ENCODE assay signal across 24 cellular contexts in the genomic region with DNA sequence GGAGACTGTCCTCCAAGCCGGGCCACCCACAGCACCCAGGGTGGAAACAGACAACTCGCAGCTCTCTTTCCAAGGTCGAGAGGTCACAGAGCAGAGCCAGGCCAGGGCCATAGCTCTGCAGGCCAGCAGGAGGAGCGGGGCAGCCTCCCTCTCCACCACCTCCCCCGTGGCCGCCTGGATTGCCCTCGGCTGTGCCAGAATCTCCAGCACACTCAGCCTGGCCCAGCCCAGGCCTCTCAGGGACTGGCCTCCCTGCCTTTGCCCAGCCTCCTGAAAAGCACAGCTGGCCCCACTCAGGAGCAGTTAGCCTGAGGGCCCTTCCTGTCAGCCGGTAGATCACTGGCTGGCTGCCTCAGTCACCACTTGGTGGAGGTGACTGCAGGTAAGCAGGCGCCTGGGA.
DNase-seq lines count a peak whose midpoint lies in the region; FAIRE-seq and TF ChIP-seq lines count a peak whose summit lies in the region.
"Had no signal": no experiment of that assay in that cellular context is flagged by ENCODE, and none has a peak within 500 bp of the region (broad histone marks: within the 10 kb centered on the region; RNA-seq: fewer than 3 reads in every experiment).

No MANE protein-coding gene starts in this region.

- intact Hi-C loops in endothelial cell of umbilical vein (cut with micrococcal nuclease), result loop anchor here (5.0 kb wide), 1 partner anchor 318 kb away; the partner anchor contains the start of genes MFSD11 and SRSF2
- intact Hi-C loops in OCI-LY7 (cut with micrococcal nuclease; ENCODE audit: unreplicated experiment), result no loop called here

- H3K79me2 ChIP-seq in H9 (ENCODE audit: insufficient read depth, low read length) (no peaks in the 10 kb centered on the region), endothelial cell of umbilical vein (ENCODE audit: control insufficient read depth, insufficient read depth, low read length) (no peaks in the 10 kb centered on the region), OCI-LY7 (ENCODE audit: insufficient read depth, low read depth, low read length) (no peaks in the 10 kb centered on the region)

- no peak overlapping the region for H3K27ac ChIP-seq in H9 (ENCODE audit: insufficient read length, low read depth, low read length)
- no peak overlapping the region for H3K27ac ChIP-seq in endothelial cell of umbilical vein (ENCODE audit: insufficient read depth, low read depth, low read length)
- no peak overlapping the region for H3K27ac ChIP-seq in OCI-LY7 (ENCODE audit: low read depth, low read length, poor library complexity, severe bottlenecking)
- H3K27ac ChIP-seq: esophagus squamous epithelium, GM23248, prostate gland, thoracic aorta had no signal

- H3K36me3 Mint-ChIP-seq in H9 (ENCODE audit: insufficient read depth in 1 of 3, low read depth in 3 of 3), result no peaks in the 10 kb centered on the region
- H3K36me3 Mint-ChIP-seq: activated naive CD8-positive, alpha-beta T cell treated with anti-CD3 and anti-CD28 coated beads for 36 hours; stimulated activated memory B cell treated with anti-CD40 and anti-IgM and Interleukin-4, amounts not matched to agents 10 μg/mL and 1 μg/mL and 100 μg/mL, for 72 hours had no signal

- no peak overlapping the region for H2BK12ac ChIP-seq in H9 (ENCODE audit: insufficient read length, low read depth, low read length)

- no peaks in the 10 kb centered on the region for H3K79me1 ChIP-seq in H9 (ENCODE audit: insufficient read depth, low read depth, low read length, poor library complexity, severe bottlenecking)

- H3K4me3 ChIP-seq in BE2C (ENCODE audit: low read depth, low read length) (no peak overlapping the region), endothelial cell of umbilical vein (replicated peaks in 1 of 3; ENCODE audit: insufficient read depth in 1 of 3, low read depth in 1 of 3, low read length in 3 of 3) (no peak overlapping the region), OCI-LY7 (ENCODE audit: low read depth, low read length, poor library complexity, severe bottlenecking) (no peak overlapping the region)
- H3K4me3 ChIP-seq: esophagus squamous epithelium, GM23248, prostate gland, thoracic aorta had no signal

- no peak overlapping the region for H2BK20ac ChIP-seq in H9 (ENCODE audit: low read depth, low read length, poor library complexity, severe bottlenecking)

- peaks cover 0 to 2% of the 10 kb centered on the region in 2 experiments; a peak in 2 of 5 replicates for H3K9me3 Mint-ChIP-seq in H9
- H3K9me3 Mint-ChIP-seq: activated naive CD8-positive, alpha-beta T cell treated with anti-CD3 and anti-CD28 coated beads for 36 hours; activated T-helper 2 cell treated with anti-CD3 and anti-CD28 coated beads, Interferon-gamma antibody, Interleukin-2, Interleukin-4, amounts not matched to agents 10 μg/mL and 5 μg/mL and 100 μg/mL, durations not matched to agents 14 hours and 24 hours and 36 hours; CD4-positive, alpha-beta T cell; nephron; stimulated activated memory B cell treated with anti-CD40 and anti-IgM and Interleukin-4, amounts not matched to agents 10 μg/mL and 1 μg/mL and 100 μg/mL, for 72 hours had no signal

- H3K4me3 Mint-ChIP-seq in H9, result no peak overlapping the region
- H3K4me3 Mint-ChIP-seq: activated naive CD8-positive, alpha-beta T cell treated with anti-CD3 and anti-CD28 coated beads for 36 hours; CD4-positive, alpha-beta T cell; nephron; stimulated activated memory B cell treated with anti-CD40 and anti-IgM and Interleukin-4, amounts not matched to agents 10 μg/mL and 1 μg/mL and 100 μg/mL, for 72 hours had no signal

- H3K9me1 ChIP-seq in endothelial cell of umbilical vein (replicated peaks; ENCODE audit: control insufficient read depth, extremely low read depth, insufficient read depth, low read length), result no peaks in the 10 kb centered on the region

- H4K91ac ChIP-seq in H9 (ENCODE audit: insufficient read length, low read depth, low read length), result no peak overlapping the region

- H3K14ac ChIP-seq in H9 (ENCODE audit: insufficient read depth, low read length), result no peak overlapping the region

- no peak overlapping the region for H4K8ac ChIP-seq in H9 (replicated peaks; ENCODE audit: insufficient read length, low read depth, low read length)

- CTCF ChIA-PET in endothelial cell of umbilical vein (lab: Charles Lee), result interaction anchor here (0.6 to 6.2 kb wide), 2 partner anchors 109 to 185 kb away, joined by 3 to 334 read pairs; partner anchors contain the start of gene MGAT5B
- CTCF ChIA-PET in OCI-LY7 (lab: Charles Lee; ENCODE audit: unreplicated experiment), result no interaction called here

- DNase-seq in BE2C, result peak; percentile 73
- DNase-seq in H9, result peak; percentile 52
- peak; percentile 45 to 75 for DNase-seq in NCI-H526 (lab: John Stamatoyannopoulos, UW)
- DNase-seq in endothelial cell of umbilical vein (ENCODE audit: low read depth, low spot score), result no peak
- DNase-seq in DMS53 treated with DMSO at 0.1 percent for 48 hours (lab: John Stamatoyannopoulos, UW; ENCODE audit: unreplicated experiment), result no peak
- no peak for DNase-seq in AG08395 (ENCODE audit: low spot score)
- no peak for DNase-seq in OCI-LY7 (ENCODE audit: low spot score)
- DNase-seq in NCI-H510A treated with DMSO at 0.1 percent for 48 hours (lab: John Stamatoyannopoulos, UW), result no peak
- DNase-seq: activated CD4-positive, alpha-beta T cell treated with anti-CD3 and anti-CD28 coated beads for 4 hours; activated naive CD8-positive, alpha-beta T cell treated with anti-CD3 and anti-CD28 coated beads for 36 hours; CD4-positive, alpha-beta T cell; effector memory CD4-positive, alpha-beta T cell; esophagus squamous epithelium; GM23248; Karpas-422; NCI-H1105; NCI-H226; SW 1271 had no signal

- no peak overlapping the region for H2BK120ac ChIP-seq in H9 (ENCODE audit: low read depth, low read length, poor library complexity, severe bottlenecking)

- POLR2A ChIA-PET in endothelial cell of umbilical vein (lab: Charles Lee) (no interaction called here), OCI-LY7 (lab: Charles Lee) (interaction anchor here (0.5 to 0.6 kb wide), 2 partner anchors 13 to 476 kb away, joined by 3 to 4 read pairs; no protein-coding TSS in a partner anchor)

- BruUV-seq in endothelial cell of umbilical vein (replicated peaks; lab: Mats Ljungman, UMichigan), result no TSS peak
- no TSS peak for BruUV-seq in OCI-LY7 (replicated peaks; lab: Mats Ljungman, UMichigan)

- H4K5ac ChIP-seq in H9 (ENCODE audit: insufficient read length, low read depth, low read length), result no peak overlapping the region

- H3K27ac Mint-ChIP-seq in H9, result peak overlapping the region in 1 of 3 experiments; percentile 25; a peak in 1 of 7 replicates
- H3K27ac Mint-ChIP-seq: activated naive CD8-positive, alpha-beta T cell treated with anti-CD3 and anti-CD28 coated beads for 36 hours; activated T-helper 2 cell treated with anti-CD3 and anti-CD28 coated beads, Interferon-gamma antibody, Interleukin-2, Interleukin-4, amounts not matched to agents 10 μg/mL and 5 μg/mL and 100 μg/mL, durations not matched to agents 14 hours and 24 hours and 36 hours; CD4-positive, alpha-beta T cell; nephron; stimulated activated memory B cell treated with anti-CD40 and anti-IgM and Interleukin-4, amounts not matched to agents 10 μg/mL and 1 μg/mL and 100 μg/mL, for 72 hours had no signal

- no peaks in the 10 kb centered on the region for H3K9me2 ChIP-seq in OCI-LY7 (ENCODE audit: insufficient read depth, low read length)

- H3K4ac ChIP-seq in H9 (ENCODE audit: low read depth, low read length), result no peak overlapping the region

- WGBS in H9 (ENCODE audit: extremely low coverage, insufficient read length, low lambda C conversion rate), result no CpG with 5 or more reads among the region's 9 CpGs

- no peak overlapping the region for H2BK5ac ChIP-seq in H9 (ENCODE audit: insufficient read length, low read length)

- no peak overlapping the region for H3K9ac ChIP-seq in H9 (ENCODE audit: extremely low read depth, insufficient read length, low read length)
- no peak overlapping the region for H3K9ac ChIP-seq in endothelial cell of umbilical vein (replicated peaks; ENCODE audit: extremely low read depth, insufficient read depth, low read length)
- H3K9ac ChIP-seq: GM23248 had no signal

- H3T11ph ChIP-seq in H9 (ENCODE audit: low read length), result no peak overlapping the region

- no peak overlapping the region for H2AFZ ChIP-seq in H9 (ENCODE audit: low read length)
- H2AFZ ChIP-seq in endothelial cell of umbilical vein (ENCODE audit: low read depth, low read length), result no peak overlapping the region
- H2AFZ ChIP-seq in OCI-LY7 (ENCODE audit: low read length), result no peak overlapping the region
- H2AFZ ChIP-seq: GM23248 had no signal

- H3K23me2 ChIP-seq in H9 (ENCODE audit: insufficient read length, low read depth, low read length, poor library complexity, severe bottlenecking), result no peaks in the 10 kb centered on the region

- H3K18ac ChIP-seq in H9 (ENCODE audit: insufficient read length, low read depth, low read length), result no peak overlapping the region

- peaks cover 5 to 20% of the 10 kb centered on the region in 2 experiments for H3K4me1 Mint-ChIP-seq in H9
- H3K4me1 Mint-ChIP-seq: activated naive CD8-positive, alpha-beta T cell treated with anti-CD3 and anti-CD28 coated beads for 36 hours; nephron had no signal

- peaks cover 3% of the 10 kb centered on the region; the same call in 1 of the 2 replicates for H3K27me3 Mint-ChIP-seq in H9 (ENCODE audit: low read depth)

- no peak overlapping the region for H3K4me2 ChIP-seq in H9 (ENCODE audit: insufficient read depth, insufficient read length, low read length)
- H3K4me2 ChIP-seq in endothelial cell of umbilical vein (ENCODE audit: insufficient read depth, low read length), result no peak overlapping the region
- H3K4me2 ChIP-seq in OCI-LY7 (ENCODE audit: low read length), result no peak overlapping the region

- H2AK5ac ChIP-seq in H9 (ENCODE audit: insufficient read length, low read length), result no peak overlapping the region

- H3K27me3 ChIP-seq in BE2C (no peaks in the 10 kb centered on the region), H9 (ENCODE audit: insufficient read depth, low read length) (no peaks in the 10 kb centered on the region), endothelial cell of umbilical vein (ENCODE audit: control insufficient read depth in 2 of 2, insufficient read depth in 2 of 2, low read length in 2 of 2) (peaks cover 5 to 6% of the 10 kb centered on the region in 2 experiments)

- dilution Hi-C loops in endothelial cell of umbilical vein (cut with MboI; ENCODE audit: extremely low pct_ligation_motif_present, low sequenced_read_pairs), result no loop called here

- no peaks in the 10 kb centered on the region for H3K9me3 ChIP-seq in BE2C
- no peaks in the 10 kb centered on the region for H3K9me3 ChIP-seq in H9 (ENCODE audit: control insufficient read depth, low read depth, low read length)
- no peaks in the 10 kb centered on the region for H3K9me3 ChIP-seq in endothelial cell of umbilical vein (replicated peaks; ENCODE audit: control insufficient read depth, insufficient read depth, low read length)
- no peaks in the 10 kb centered on the region for H3K9me3 ChIP-seq in OCI-LY7 (ENCODE audit: low read length)
- H3K9me3 ChIP-seq: esophagus squamous epithelium, prostate gland, thoracic aorta had no signal

- no peak for TF ChIP-seq CTCF in BE2C (IDR thresholded peaks at IDR 0.05; ENCODE audit: low read depth, low read length)
- no peak for TF ChIP-seq CTCF in H9 (conservative IDR thresholded peaks at IDR 0.05)
- TF ChIP-seq CTCF in endothelial cell of umbilical vein (IDR thresholded peaks at IDR 0.05; ENCODE audit: extremely low read depth in 1 of 2, insufficient read depth in 1 of 2, low read depth in 1 of 2, low read length in 2 of 2), result no peak
- no peak for TF ChIP-seq CTCF in OCI-LY7 (conservative IDR thresholded peaks at IDR 0.05; ENCODE audit: low read length)

- no peak for TF ChIP-seq POLR2A in endothelial cell of umbilical vein (IDR thresholded peaks at IDR 0.05; ENCODE audit: low read depth, low read length)

- H3K23ac ChIP-seq in H9 (ENCODE audit: insufficient read length, low read depth, low read length), result no peak overlapping the region

- no peaks in the 10 kb centered on the region for H4K20me1 ChIP-seq in H9 (ENCODE audit: control insufficient read depth, insufficient read depth, insufficient read length)
- no peaks in the 10 kb centered on the region for H4K20me1 ChIP-seq in endothelial cell of umbilical vein (replicated peaks; ENCODE audit: control insufficient read depth, extremely low read depth, insufficient read depth, low read length)
- no peaks in the 10 kb centered on the region for H4K20me1 ChIP-seq in OCI-LY7 (ENCODE audit: insufficient read depth, low read length)

- H3K36me3 ChIP-seq in BE2C (no peaks in the 10 kb centered on the region), endothelial cell of umbilical vein (ENCODE audit: control insufficient read depth in 2 of 2, extremely low read depth in 1 of 2, insufficient read depth in 2 of 2, low read length in 2 of 2) (no peaks in the 10 kb centered on the region), OCI-LY7 (ENCODE audit: insufficient read depth, low read length) (no peaks in the 10 kb centered on the region)
- H3K36me3 ChIP-seq: esophagus squamous epithelium, prostate gland, thoracic aorta had no signal

- no peak for FAIRE-seq in endothelial cell of umbilical vein (lab: Jason Lieb, UNC)
- FAIRE-seq: GM12892 had no signal

- H3K4me1 ChIP-seq in BE2C, result peaks cover 16% of the 10 kb centered on the region
- no peaks in the 10 kb centered on the region for H3K4me1 ChIP-seq in H9 (ENCODE audit: insufficient read depth, low read length)
- H3K4me1 ChIP-seq in endothelial cell of umbilical vein (ENCODE audit: control insufficient read depth, extremely low read depth, insufficient read depth, low read length), result no peaks in the 10 kb centered on the region
- H3K4me1 ChIP-seq in OCI-LY7 (ENCODE audit: insufficient read depth, low read length, poor library complexity, severe bottlenecking), result peaks cover 6% of the 10 kb centered on the region
- H3K4me1 ChIP-seq: prostate gland had no signal

- H3K56ac ChIP-seq in H9 (ENCODE audit: insufficient read length, low read depth, low read length), result no peak overlapping the region

- no peak overlapping the region for H2BK15ac ChIP-seq in H9 (ENCODE audit: low read depth, low read length)

Comparison
In these comparisons a context has a peak if more than half of its experiments do, and no peak if none do; other contexts are left out.
1. DNase-seq: peak in BE2C (single experiment), H9 (single experiment) and NCI-H526 (2 of 2); none in endothelial cell of umbilical vein (single experiment), DMS53 treated with DMSO at 0.1 percent for 48 hours (single experiment), AG08395 (single experiment), OCI-LY7 (single experiment) and NCI-H510A treated with DMSO at 0.1 percent for 48 hours (single experiment).